1 cellular context compared by ENCODE assay signal in genomic region chr1:65075123-65075976, GRCh38.
TF ChIP-seq lines count a peak whose summit lies in the region.

No MANE protein-coding gene starts in this region.

TF ChIP-seq in HEK293, 187 proteins besides CTCF, POLR2A, EP300 and RAD21 (continued from another document and continues in another):
- TF ChIP-seq, protein P1, sequence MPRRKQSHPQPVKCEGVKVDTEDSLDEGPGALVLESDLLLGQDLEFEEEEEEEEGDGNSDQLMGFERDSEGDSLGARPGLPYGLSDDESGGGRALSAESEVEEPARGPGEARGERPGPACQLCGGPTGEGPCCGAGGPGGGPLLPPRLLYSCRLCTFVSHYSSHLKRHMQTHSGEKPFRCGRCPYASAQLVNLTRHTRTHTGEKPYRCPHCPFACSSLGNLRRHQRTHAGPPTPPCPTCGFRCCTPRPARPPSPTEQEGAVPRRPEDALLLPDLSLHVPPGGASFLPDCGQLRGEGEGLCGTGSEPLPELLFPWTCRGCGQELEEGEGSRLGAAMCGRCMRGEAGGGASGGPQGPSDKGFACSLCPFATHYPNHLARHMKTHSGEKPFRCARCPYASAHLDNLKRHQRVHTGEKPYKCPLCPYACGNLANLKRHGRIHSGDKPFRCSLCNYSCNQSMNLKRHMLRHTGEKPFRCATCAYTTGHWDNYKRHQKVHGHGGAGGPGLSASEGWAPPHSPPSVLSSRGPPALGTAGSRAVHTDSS (tag by site-specific recombination; IDR thresholded peaks at IDR 0.05), result no peak
- TF ChIP-seq ZNF449 (tag by site-specific recombination; IDR thresholded peaks at IDR 0.05) (no peak), KLF9 (tag by site-specific recombination; IDR thresholded peaks at IDR 0.05; ENCODE audit: low read depth) (no peak), ZNF121 (tag by site-specific recombination; IDR thresholded peaks at IDR 0.05) (no peak), ZBTB17 (tag by site-specific recombination; IDR thresholded peaks at IDR 0.05) (0 out of 2 replicates have a peak, but pooled peaks have one; percentile 27), ZNF549 (tag by site-specific recombination; IDR thresholded peaks at IDR 0.05) (no peak), HOXA7 (CRISPR knock-in tag; IDR thresholded peaks at IDR 0.05; ENCODE audit: borderline replicate concordance) (no peak), KLF10 (tag by site-specific recombination; IDR thresholded peaks at IDR 0.05) (no peak), PRDM1 (tag by site-specific recombination; IDR thresholded peaks at IDR 0.05) (peak; percentile 47; the same call in 1 of the 2 replicates), HOXC10 (CRISPR knock-in tag; IDR thresholded peaks at IDR 0.05) (no peak), ZBTB1 (tag by site-specific recombination; IDR thresholded peaks at IDR 0.05) (no peak), ZNF639 (tag by site-specific recombination; IDR thresholded peaks at IDR 0.05) (no peak), ZFP69B (tag by site-specific recombination; IDR thresholded peaks at IDR 0.05) (peak; percentile 75; the same call in 1 of the 2 replicates), ZBTB20 (tag by site-specific recombination; IDR thresholded peaks at IDR 0.05) (no peak), ZNF18 (tag by site-specific recombination; IDR thresholded peaks at IDR 0.05) (no peak), HOXD13 (CRISPR knock-in tag; IDR thresholded peaks at IDR 0.05; ENCODE audit: borderline replicate concordance) (no peak), ZNF223 (tag by site-specific recombination; IDR thresholded peaks at IDR 0.05) (no peak), ZSCAN30 (tag by site-specific recombination; IDR thresholded peaks at IDR 0.05) (no peak), ZFP41 (tag by site-specific recombination; IDR thresholded peaks at IDR 0.05; ENCODE audit: borderline replicate concordance) (no peak), WT1 (tag by site-specific recombination; IDR thresholded peaks at IDR 0.05) (no peak), ZNF555 (tag by site-specific recombination; conservative IDR thresholded peaks at IDR 0.05) (no peak), ZNF560 (tag by site-specific recombination; IDR thresholded peaks at IDR 0.05; ENCODE audit: borderline replicate concordance) (no peak), ZNF670 (tag by site-specific recombination; IDR thresholded peaks at IDR 0.05; ENCODE audit: low read depth) (no peak), ZNF510 (tag by site-specific recombination; IDR thresholded peaks at IDR 0.05; ENCODE audit: insufficient replicate concordance) (no peak), ZNF292 (tag by site-specific recombination; IDR thresholded peaks at IDR 0.05; ENCODE audit: borderline replicate concordance, low read depth) (no peak), ZSCAN16 (tag by site-specific recombination; IDR thresholded peaks at IDR 0.05) (no peak), ZNF530 (tag by site-specific recombination; IDR thresholded peaks at IDR 0.05; ENCODE audit: low read depth) (no peak), ZNF19 (tag by site-specific recombination; IDR thresholded peaks at IDR 0.05; ENCODE audit: low read depth) (no peak), ZNF677 (tag by site-specific recombination; IDR thresholded peaks at IDR 0.05) (no peak), ZBTB26 (tag by site-specific recombination; optimal IDR thresholded peaks at IDR 0.05) (no peak), ZNF561 (tag by site-specific recombination; IDR thresholded peaks at IDR 0.05; ENCODE audit: borderline replicate concordance) (no peak), ZNF571 (tag by site-specific recombination; IDR thresholded peaks at IDR 0.05) (no peak), OVOL3 (tag by site-specific recombination; IDR thresholded peaks at IDR 0.05) (no peak), YY1 (tag by site-specific recombination; IDR thresholded peaks at IDR 0.05) (0 out of 2 replicates have a peak, but pooled peaks have one; percentile 31), ZNF48 (tag by site-specific recombination; IDR thresholded peaks at IDR 0.05) (no peak), ZNF354C (tag by site-specific recombination; IDR thresholded peaks at IDR 0.05; ENCODE audit: borderline replicate concordance, low read depth) (no peak), ZNF132 (tag by site-specific recombination; IDR thresholded peaks at IDR 0.05; ENCODE audit: borderline replicate concordance) (no peak), ZNF626 (tag by site-specific recombination; IDR thresholded peaks at IDR 0.05) (no peak), ZNF423 (tag by site-specific recombination; IDR thresholded peaks at IDR 0.05) (no peak), ZNF239 (tag by site-specific recombination; IDR thresholded peaks at IDR 0.05) (no peak), ZBTB21 (tag by site-specific recombination; IDR thresholded peaks at IDR 0.05) (no peak), TSHZ1 (tag by site-specific recombination; IDR thresholded peaks at IDR 0.05; ENCODE audit: borderline replicate concordance) (no peak), SP2 (tag by site-specific recombination; IDR thresholded peaks at IDR 0.05) (no peak)
- TF ChIP-seq, protein P2, sequence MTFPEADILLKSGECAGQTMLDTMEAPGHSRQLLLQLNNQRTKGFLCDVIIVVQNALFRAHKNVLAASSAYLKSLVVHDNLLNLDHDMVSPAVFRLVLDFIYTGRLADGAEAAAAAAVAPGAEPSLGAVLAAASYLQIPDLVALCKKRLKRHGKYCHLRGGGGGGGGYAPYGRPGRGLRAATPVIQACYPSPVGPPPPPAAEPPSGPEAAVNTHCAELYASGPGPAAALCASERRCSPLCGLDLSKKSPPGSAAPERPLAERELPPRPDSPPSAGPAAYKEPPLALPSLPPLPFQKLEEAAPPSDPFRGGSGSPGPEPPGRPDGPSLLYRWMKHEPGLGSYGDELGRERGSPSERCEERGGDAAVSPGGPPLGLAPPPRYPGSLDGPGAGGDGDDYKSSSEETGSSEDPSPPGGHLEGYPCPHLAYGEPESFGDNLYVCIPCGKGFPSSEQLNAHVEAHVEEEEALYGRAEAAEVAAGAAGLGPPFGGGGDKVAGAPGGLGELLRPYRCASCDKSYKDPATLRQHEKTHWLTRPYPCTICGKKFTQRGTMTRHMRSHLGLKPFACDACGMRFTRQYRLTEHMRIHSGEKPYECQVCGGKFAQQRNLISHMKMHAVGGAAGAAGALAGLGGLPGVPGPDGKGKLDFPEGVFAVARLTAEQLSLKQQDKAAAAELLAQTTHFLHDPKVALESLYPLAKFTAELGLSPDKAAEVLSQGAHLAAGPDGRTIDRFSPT (tag by site-specific recombination; IDR thresholded peaks at IDR 0.05), result no peak
- TF ChIP-seq, protein P3, sequence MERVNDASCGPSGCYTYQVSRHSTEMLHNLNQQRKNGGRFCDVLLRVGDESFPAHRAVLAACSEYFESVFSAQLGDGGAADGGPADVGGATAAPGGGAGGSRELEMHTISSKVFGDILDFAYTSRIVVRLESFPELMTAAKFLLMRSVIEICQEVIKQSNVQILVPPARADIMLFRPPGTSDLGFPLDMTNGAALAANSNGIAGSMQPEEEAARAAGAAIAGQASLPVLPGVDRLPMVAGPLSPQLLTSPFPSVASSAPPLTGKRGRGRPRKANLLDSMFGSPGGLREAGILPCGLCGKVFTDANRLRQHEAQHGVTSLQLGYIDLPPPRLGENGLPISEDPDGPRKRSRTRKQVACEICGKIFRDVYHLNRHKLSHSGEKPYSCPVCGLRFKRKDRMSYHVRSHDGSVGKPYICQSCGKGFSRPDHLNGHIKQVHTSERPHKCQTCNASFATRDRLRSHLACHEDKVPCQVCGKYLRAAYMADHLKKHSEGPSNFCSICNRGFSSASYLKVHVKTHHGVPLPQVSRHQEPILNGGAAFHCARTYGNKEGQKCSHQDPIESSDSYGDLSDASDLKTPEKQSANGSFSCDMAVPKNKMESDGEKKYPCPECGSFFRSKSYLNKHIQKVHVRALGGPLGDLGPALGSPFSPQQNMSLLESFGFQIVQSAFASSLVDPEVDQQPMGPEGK (tag by site-specific recombination; IDR thresholded peaks at IDR 0.05), result no peak
- TF ChIP-seq, protein P4, sequence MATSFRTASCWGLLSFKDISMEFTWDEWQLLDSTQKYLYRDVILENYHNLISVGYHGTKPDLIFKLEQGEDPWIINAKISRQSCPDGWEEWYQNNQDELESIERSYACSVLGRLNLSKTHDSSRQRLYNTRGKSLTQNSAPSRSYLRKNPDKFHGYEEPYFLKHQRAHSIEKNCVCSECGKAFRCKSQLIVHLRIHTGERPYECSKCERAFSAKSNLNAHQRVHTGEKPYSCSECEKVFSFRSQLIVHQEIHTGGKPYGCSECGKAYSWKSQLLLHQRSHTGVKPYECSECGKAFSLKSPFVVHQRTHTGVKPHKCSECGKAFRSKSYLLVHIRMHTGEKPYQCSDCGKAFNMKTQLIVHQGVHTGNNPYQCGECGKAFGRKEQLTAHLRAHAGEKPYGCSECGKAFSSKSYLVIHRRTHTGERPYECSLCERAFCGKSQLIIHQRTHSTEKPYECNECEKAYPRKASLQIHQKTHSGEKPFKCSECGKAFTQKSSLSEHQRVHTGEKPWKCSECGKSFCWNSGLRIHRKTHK (tag by site-specific recombination; IDR thresholded peaks at IDR 0.05), result no peak
- TF ChIP-seq, protein P5, sequence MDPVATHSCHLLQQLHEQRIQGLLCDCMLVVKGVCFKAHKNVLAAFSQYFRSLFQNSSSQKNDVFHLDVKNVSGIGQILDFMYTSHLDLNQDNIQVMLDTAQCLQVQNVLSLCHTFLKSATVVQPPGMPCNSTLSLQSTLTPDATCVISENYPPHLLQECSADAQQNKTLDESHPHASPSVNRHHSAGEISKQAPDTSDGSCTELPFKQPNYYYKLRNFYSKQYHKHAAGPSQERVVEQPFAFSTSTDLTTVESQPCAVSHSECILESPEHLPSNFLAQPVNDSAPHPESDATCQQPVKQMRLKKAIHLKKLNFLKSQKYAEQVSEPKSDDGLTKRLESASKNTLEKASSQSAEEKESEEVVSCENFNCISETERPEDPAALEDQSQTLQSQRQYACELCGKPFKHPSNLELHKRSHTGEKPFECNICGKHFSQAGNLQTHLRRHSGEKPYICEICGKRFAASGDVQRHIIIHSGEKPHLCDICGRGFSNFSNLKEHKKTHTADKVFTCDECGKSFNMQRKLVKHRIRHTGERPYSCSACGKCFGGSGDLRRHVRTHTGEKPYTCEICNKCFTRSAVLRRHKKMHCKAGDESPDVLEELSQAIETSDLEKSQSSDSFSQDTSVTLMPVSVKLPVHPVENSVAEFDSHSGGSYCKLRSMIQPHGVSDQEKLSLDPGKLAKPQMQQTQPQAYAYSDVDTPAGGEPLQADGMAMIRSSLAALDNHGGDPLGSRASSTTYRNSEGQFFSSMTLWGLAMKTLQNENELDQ (tag by site-specific recombination; IDR thresholded peaks at IDR 0.05; ENCODE audit: low read depth), result no peak
